ENCODE assay signal across 24 cellular contexts in the genomic region with DNA sequence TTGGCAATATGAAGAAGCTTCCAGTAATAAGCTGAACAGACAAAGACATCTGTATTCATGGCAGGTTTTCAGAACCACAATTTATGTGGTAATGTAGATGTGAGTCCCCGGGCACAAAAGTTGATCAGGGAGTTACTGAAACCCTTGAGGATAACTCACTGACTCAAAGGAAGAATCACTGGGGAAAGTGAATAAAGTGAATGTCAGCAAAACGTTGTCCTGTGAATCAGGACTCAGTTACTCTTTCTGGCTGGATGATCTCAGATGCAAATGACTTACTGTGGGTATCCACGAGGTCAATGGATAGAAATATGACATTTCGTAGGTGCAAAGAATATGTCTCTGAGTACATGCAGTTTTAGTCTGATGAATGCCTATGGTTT.
DNase-seq lines count a peak whose midpoint lies in the region; ATAC-seq and TF ChIP-seq lines count a peak whose summit lies in the region.
"Had no signal": no experiment of that assay in that cellular context is flagged by ENCODE, and none has a peak within 500 bp of the region (broad histone marks: within the 10 kb centered on the region; RNA-seq: fewer than 3 reads in every experiment).

No MANE protein-coding gene starts in this region.

- H3K4me3 Mint-ChIP-seq in osteocyte (ENCODE audit: unreplicated experiment) (no peak overlapping the region), neural progenitor cell (no peak overlapping the region)
- no peak overlapping the region for H3K4me3 Mint-ChIP-seq in activated CD8-positive, alpha-beta T cell treated with anti-CD3 and anti-CD28 coated beads, Interleukin-2, amount 10 ng/mL, durations not matched to agents 7 days and 5 days
- H3K4me3 Mint-ChIP-seq: CD4-positive, alpha-beta T cell; GM23338; H9 had no signal

- H3K9me2 ChIP-seq in GM23248 (ENCODE audit: insufficient read depth) = no peaks in the 10 kb centered on the region

- no peak for TF ChIP-seq CTCF in heart right ventricle (IDR thresholded peaks at IDR 0.05)
- TF ChIP-seq CTCF in osteocyte (IDR thresholded peaks at IDR 0.05) = no peak
- TF ChIP-seq CTCF in neural progenitor cell (IDR thresholded peaks at IDR 0.05) = no peak

- no peak overlapping the region for H3K4me2 ChIP-seq in GM23248 (ENCODE audit: unreplicated experiment)
- H3K4me2 ChIP-seq in neural progenitor cell = no peak overlapping the region
- H3K4me2 ChIP-seq: GM23338, PC-9 had no signal

- peak in 2 of 8 donors; percentile 29 to 54 for ATAC-seq in heart right ventricle
- no peak for ATAC-seq in Right ventricle myocardium inferior
- ATAC-seq in activated CD8-positive, alpha-beta T cell treated with anti-CD3 and anti-CD28 coated beads, Interleukin-2, amount 10 ng/mL, durations not matched to agents 7 days and 5 days = no peak
- ATAC-seq: GM23338 had no signal

- WGBS in heart right ventricle, 2 donors = 42 to 47% methylated on average over 4 of the region's 4 CpGs
- 11 to 17% methylated on average over 4 of the region's 4 CpGs for WGBS in GM23248 (ENCODE audit: low coverage in 1 of 2, low lambda C conversion rate in 2 of 2, missing lambda C conversion rate in 2 of 2), 2 experiments

- POLR2A ChIA-PET in activated CD8-positive, alpha-beta T cell treated with anti-CD3 and anti-CD28 coated beads, Interleukin-2, amount 10 ng/mL, durations not matched to agents 7 days and 5 days (lab: Charles Lee) = no interaction called here

- no peaks in the 10 kb centered on the region for H3K27me3 ChIP-seq in heart right ventricle
- H3K27me3 ChIP-seq in GM23248 (replicated peaks; ENCODE audit: insufficient read depth) = no peaks in the 10 kb centered on the region
- H3K27me3 ChIP-seq in skeletal muscle tissue (ENCODE audit: control insufficient read depth in 3 of 3, insufficient read depth in 3 of 3, low read length in 3 of 3) = no peaks in the 10 kb centered on the region
- H3K27me3 ChIP-seq in neural progenitor cell = no peaks in the 10 kb centered on the region
- H3K27me3 ChIP-seq: BLaER1 treated with 17β-estradiol and CSF1 and Interleukin-3, amounts not matched to agents 10 nM and 100 nM; MG63 had no signal

- H3K79me2 ChIP-seq in GM23248 (ENCODE audit: insufficient read depth) (no peaks in the 10 kb centered on the region), neural progenitor cell (ENCODE audit: low read depth) (no peaks in the 10 kb centered on the region)

- H3K27me3 Mint-ChIP-seq in osteocyte (ENCODE audit: unreplicated experiment) = no peaks in the 10 kb centered on the region
- peaks cover 5% of the 10 kb centered on the region for H3K27me3 Mint-ChIP-seq in neural progenitor cell (ENCODE audit: insufficient read depth, low read depth)
- H3K27me3 Mint-ChIP-seq in activated CD8-positive, alpha-beta T cell treated with anti-CD3 and anti-CD28 coated beads, Interleukin-2, amount 10 ng/mL, durations not matched to agents 7 days and 5 days (ENCODE audit: low read depth) = no peaks in the 10 kb centered on the region
- H3K27me3 Mint-ChIP-seq: CD4-positive, alpha-beta T cell had no signal

- H3K4me1 ChIP-seq in heart right ventricle (peaks cover 0 to 22% (median 0%) of the 10 kb centered on the region in 9 donors), GM23248 (ENCODE audit: insufficient read depth) (no peaks in the 10 kb centered on the region), skeletal muscle tissue (ENCODE audit: control insufficient read depth in 3 of 3, insufficient read depth in 3 of 3, low read length in 3 of 3) (peaks cover 0 to 14% (median 5%) of the 10 kb centered on the region in 3 donors), neural progenitor cell (no peaks in the 10 kb centered on the region)

- DNase-seq in heart right ventricle (no peak), Right ventricle myocardium inferior (ENCODE audit: missing footprints) (no peak), GM23248 (peak; percentile 19), fibroblast of gingiva (ENCODE audit: low read depth) (peak; percentile 32), osteocyte (ENCODE audit: extremely low spot score, unreplicated experiment) (no peak), neural progenitor cell (ENCODE audit: low spot score) (no peak)
- no peak for DNase-seq in activated CD8-positive, alpha-beta T cell treated with anti-CD3 and anti-CD28 coated beads, Interleukin-2, amount 10 ng/mL, durations not matched to agents 7 days and 5 days
- DNase-seq: CD4-positive, alpha-beta T cell; DMS53; H9; KG1; MG63; NCI-H1105 treated with DMSO at 0.1 percent for 48 hours; NCI-H146; NCI-H1930; NCI-H2107; NCI-H446; NCI-H524 treated with DMSO at 0.1 percent for 48 hours; NCI-H774; PC-9; SHP77 had no signal

- no peaks in the 10 kb centered on the region for H3K9me3 Mint-ChIP-seq in osteocyte (ENCODE audit: unreplicated experiment)
- no peaks in the 10 kb centered on the region for H3K9me3 Mint-ChIP-seq in neural progenitor cell
- no peaks in the 10 kb centered on the region for H3K9me3 Mint-ChIP-seq in activated CD8-positive, alpha-beta T cell treated with anti-CD3 and anti-CD28 coated beads, Interleukin-2, amount 10 ng/mL, durations not matched to agents 7 days and 5 days (ENCODE audit: insufficient read depth)
- H3K9me3 Mint-ChIP-seq: CD4-positive, alpha-beta T cell; GM23338; H9 had no signal

- no peaks in the 10 kb centered on the region for H3F3A ChIP-seq in GM23248 (ENCODE audit: insufficient read depth)
- no peaks in the 10 kb centered on the region for H3F3A ChIP-seq in neural progenitor cell (ENCODE audit: low read depth)

- H3K9ac ChIP-seq in GM23248 (no peak overlapping the region), skeletal muscle tissue (ENCODE audit: low read depth in 1 of 3, low read length in 3 of 3) (no peak overlapping the region), neural progenitor cell (no peak overlapping the region)
- H3K9ac ChIP-seq: BLaER1 treated with 17β-estradiol and CSF1 and Interleukin-3, amounts not matched to agents 10 nM and 100 nM had no signal

- no peaks in the 10 kb centered on the region for H3K36me3 Mint-ChIP-seq in osteocyte (ENCODE audit: unreplicated experiment)
- H3K36me3 Mint-ChIP-seq in neural progenitor cell = no peaks in the 10 kb centered on the region
- no peaks in the 10 kb centered on the region for H3K36me3 Mint-ChIP-seq in activated CD8-positive, alpha-beta T cell treated with anti-CD3 and anti-CD28 coated beads, Interleukin-2, amount 10 ng/mL, durations not matched to agents 7 days and 5 days (ENCODE audit: low read depth)

- H3K4me3 ChIP-seq in heart right ventricle (no peak overlapping the region), GM23248 (no peak overlapping the region), skeletal muscle tissue (ENCODE audit: low read length in 3 of 3) (no peak overlapping the region), neural progenitor cell (no peak overlapping the region)
- H3K4me3 ChIP-seq: BLaER1 treated with 17β-estradiol and CSF1 and Interleukin-3, amounts not matched to agents 10 nM and 100 nM; GM23338; MG63; PC-9 had no signal

- H3K27ac Mint-ChIP-seq in osteocyte (ENCODE audit: unreplicated experiment) (no peak overlapping the region), neural progenitor cell (no peak overlapping the region)
- no peak overlapping the region for H3K27ac Mint-ChIP-seq in activated CD8-positive, alpha-beta T cell treated with anti-CD3 and anti-CD28 coated beads, Interleukin-2, amount 10 ng/mL, durations not matched to agents 7 days and 5 days
- H3K27ac Mint-ChIP-seq: CD4-positive, alpha-beta T cell; GM23338; H9 had no signal

- in situ Hi-C loops in GM23248 (cut with MboI) = no loop called here

- H4K20me1 ChIP-seq in GM23248 (ENCODE audit: insufficient read depth) (no peaks in the 10 kb centered on the region), neural progenitor cell (ENCODE audit: low read depth) (no peaks in the 10 kb centered on the region)
- H4K20me1 ChIP-seq: BLaER1 treated with 17β-estradiol and CSF1 and Interleukin-3, amounts not matched to agents 10 nM and 100 nM had no signal

- H3K4me1 Mint-ChIP-seq in osteocyte (ENCODE audit: unreplicated experiment) (no peaks in the 10 kb centered on the region), neural progenitor cell (no peaks in the 10 kb centered on the region)
- H3K4me1 Mint-ChIP-seq in activated CD8-positive, alpha-beta T cell treated with anti-CD3 and anti-CD28 coated beads, Interleukin-2, amount 10 ng/mL, durations not matched to agents 7 days and 5 days (ENCODE audit: low read depth) = no peaks in the 10 kb centered on the region

- no peaks in the 10 kb centered on the region for H3K9me3 ChIP-seq in heart right ventricle
- no peaks in the 10 kb centered on the region for H3K9me3 ChIP-seq in GM23248 (ENCODE audit: low read depth)
- no peaks in the 10 kb centered on the region for H3K9me3 ChIP-seq in skeletal muscle tissue (ENCODE audit: control insufficient read depth in 3 of 3, low read length in 3 of 3)
- H3K9me3 ChIP-seq in neural progenitor cell (ENCODE audit: low read depth) = no peaks in the 10 kb centered on the region
- H3K9me3 ChIP-seq: BLaER1 treated with 17β-estradiol and CSF1 and Interleukin-3, amounts not matched to agents 10 nM and 100 nM; MG63 had no signal

- H3K36me3 ChIP-seq in heart right ventricle = no peaks in the 10 kb centered on the region
- H3K36me3 ChIP-seq in GM23248 (ENCODE audit: low read depth) = no peaks in the 10 kb centered on the region
- H3K36me3 ChIP-seq in skeletal muscle tissue (ENCODE audit: control insufficient read depth in 3 of 3, insufficient read depth in 3 of 3, low read length in 3 of 3) = no peaks in the 10 kb centered on the region
- no peaks in the 10 kb centered on the region for H3K36me3 ChIP-seq in neural progenitor cell
- H3K36me3 ChIP-seq: BLaER1 treated with 17β-estradiol and CSF1 and Interleukin-3, amounts not matched to agents 10 nM and 100 nM; MG63 had no signal

- intact Hi-C loops in heart right ventricle (cut with DNase I) (loop anchor here in 3 of 10 donors (5.0 to 10.0 kb wide), 2 partner anchors 171 to 288 kb away; a partner anchor contains a TSS), Right ventricle myocardium inferior (cut with DNase I) (loop anchor here (2.0 to 10.0 kb wide), 3 partner anchors 172 to 338 kb away; a partner anchor contains a TSS)

- CTCF ChIA-PET in activated CD8-positive, alpha-beta T cell treated with anti-CD3 and anti-CD28 coated beads, Interleukin-2, amount 10 ng/mL, durations not matched to agents 7 days and 5 days (lab: Charles Lee) = no interaction called here

- H2AFZ ChIP-seq in GM23248 = no peak overlapping the region
- no peak overlapping the region for H2AFZ ChIP-seq in neural progenitor cell (replicated peaks)
- H2AFZ ChIP-seq: GM23338, PC-9 had no signal

- H3K27ac ChIP-seq in heart right ventricle (peak overlapping the region in 8 of 10 donors; percentile 30 to 85 (median 74)), GM23248 (no peak overlapping the region), skeletal muscle tissue (ENCODE audit: low read depth, low read length) (peak overlapping the region; percentile 45), neural progenitor cell (no peak overlapping the region)
- H3K27ac ChIP-seq: BLaER1 treated with 17β-estradiol and CSF1 and Interleukin-3, amounts not matched to agents 10 nM and 100 nM; PC-9 had no signal

Comparison
In these comparisons a context has a peak if more than half of its experiments do, and no peak if none do; other contexts are left out.
1. DNase-seq: peak in GM23248 (single experiment) and fibroblast of gingiva (single experiment); none in heart right ventricle (0 of 2), Right ventricle myocardium inferior (single experiment), osteocyte (single experiment), neural progenitor cell (single experiment) and activated CD8-positive, alpha-beta T cell treated with anti-CD3 and anti-CD28 coated beads, Interleukin-2, amount 10 ng/mL, durations not matched to agents 7 days and 5 days (single experiment).
2. H3K27ac ChIP-seq: peak in heart right ventricle (8 of 10) and skeletal muscle tissue (single experiment); none in GM23248 (single experiment) and neural progenitor cell (single experiment).